In the genomic region with DNA sequence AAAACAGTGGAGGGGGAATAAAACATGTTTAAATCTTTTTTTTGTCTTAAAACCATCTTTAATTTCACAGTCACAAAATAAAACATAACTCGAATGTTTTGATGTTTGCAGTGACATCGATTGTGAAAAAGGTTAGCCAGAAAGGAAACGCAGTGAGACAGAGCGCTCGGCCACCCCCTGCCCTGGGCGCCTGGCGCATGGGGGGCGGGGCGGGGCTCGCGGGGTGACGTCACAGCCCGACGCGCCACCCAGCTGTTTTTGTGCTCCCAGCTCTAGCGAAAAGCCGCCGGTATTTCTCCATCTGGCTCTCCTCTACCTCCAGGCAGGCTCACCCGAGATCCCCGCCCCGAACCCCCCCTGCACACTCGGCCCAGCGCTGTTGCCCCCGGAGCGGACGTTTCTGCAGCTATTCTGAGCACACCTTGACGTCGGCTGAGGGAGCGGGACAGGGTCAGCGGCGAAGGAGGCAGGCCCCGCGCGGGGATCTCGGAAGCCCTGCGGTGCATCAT, we compare ENCODE assay signal across 8 cellular contexts. TPM values are rescaled to one million over a fixed set of nuclear protein-coding genes. Genes with fewer than 3 reads are reported as not detected.
A peak's percentile ranks its signal among the peaks of the same experiment; 100 is the strongest.
DNase-seq lines count a peak whose midpoint lies in the region; ATAC-seq, FAIRE-seq and TF ChIP-seq lines count a peak whose summit lies in the region.

Gene GABARAPL1, plus strand, starts transcription at position 255 of the 509 bp plus-strand sequence. Its CDS starts 253 bp downstream, at position 508.

- peak within 1 kb of the TSS; percentile 89 to 98 for H3K4me3 Mint-ChIP-seq in activated T-cell treated with anti-CD3 and anti-CD28 coated beads, Interleukin-2, amount 50 U/mL, for 72 hours

- H3K9me3 ChIP-seq in A549 (no peaks in the 10 kb centered on the region), OCI-LY3 (ENCODE audit: insufficient read depth, low read length) (no peaks in the 10 kb centered on the region), esophagus muscularis mucosa (no peaks in the 10 kb centered on the region), muscle layer of duodenum (ENCODE audit: control insufficient read depth in 1 of 2, low read length in 2 of 2) (no peaks in the 10 kb centered on the region)

- intact Hi-C loops in esophagus muscularis mucosa (cut with DNase I), result loop anchor here (10.0 kb wide), 2 partner anchors 58 to 512 kb away; partner anchors contain the start of gene YBX3

- peak within 1 kb of the TSS; percentile 77 to 90 for H3K27ac ChIP-seq in A549
- no peak within 1 kb of the TSS for H3K27ac ChIP-seq in OCI-LY3 (ENCODE audit: low read length)
- H3K27ac ChIP-seq in esophagus muscularis mucosa (replicated peaks in 1 of 4), result peak within 1 kb of the TSS; percentile 96 to 100 (median 98)
- peak within 1 kb of the TSS; percentile 100 for H3K27ac ChIP-seq in muscle layer of duodenum (ENCODE audit: low read length)

- no peaks in the 10 kb centered on the region for H4K20me1 ChIP-seq in OCI-LY3 (ENCODE audit: insufficient read depth, low read length)

- H2AFZ ChIP-seq in OCI-LY3 (ENCODE audit: low read depth, low read length), result peak within 1 kb of the TSS; percentile 80

- H3K27me3 ChIP-seq in OCI-LY3 (ENCODE audit: low read depth, low read length) (peaks cover 30% of the 10 kb centered on the region), esophagus muscularis mucosa (no peaks in the 10 kb centered on the region), muscle layer of duodenum (ENCODE audit: low read depth, low read length) (no peaks in the 10 kb centered on the region)

- H3K9ac ChIP-seq in OCI-LY3 (ENCODE audit: low read length), result peak within 1 kb of the TSS; percentile 56

- peaks cover 32% of the 10 kb centered on the region for H3K4me1 Mint-ChIP-seq in activated T-cell treated with anti-CD3 and anti-CD28 coated beads, Interleukin-2, amount 50 U/mL, for 72 hours (ENCODE audit: low read depth)

- H3K27me3 Mint-ChIP-seq in activated T-cell treated with anti-CD3 and anti-CD28 coated beads, Interleukin-2, amount 50 U/mL, for 72 hours (ENCODE audit: low read depth), result peaks cover 7% of the 10 kb centered on the region

- WGBS in A549 (ENCODE audit: missing lambda C conversion rate), result 2% methylated on average over 23 of the region's 36 CpGs
- 0% methylated on average over 29 of the region's 36 CpGs for WGBS in esophagus muscularis mucosa

- no peaks in the 10 kb centered on the region for H3K36me3 ChIP-seq in OCI-LY3 (replicated peaks; ENCODE audit: low read depth, low read length)
- peaks cover 0 to 16% (median 3%) of the 10 kb centered on the region in 4 donors for H3K36me3 ChIP-seq in esophagus muscularis mucosa
- H3K36me3 ChIP-seq in muscle layer of duodenum (ENCODE audit: control insufficient read depth in 1 of 2, insufficient read depth in 2 of 2, low read length in 2 of 2), result peaks cover 0 to 19% of the 10 kb centered on the region in 2 donors

- no peaks in the 10 kb centered on the region for H3K79me2 ChIP-seq in OCI-LY3 (ENCODE audit: low read length)

- peaks cover 17% of the 10 kb centered on the region for H3K4me1 ChIP-seq in A549
- H3K4me1 ChIP-seq in OCI-LY3 (ENCODE audit: low read length), result peaks cover 9% of the 10 kb centered on the region
- peaks cover 22 to 36% (median 35%) of the 10 kb centered on the region in 4 donors for H3K4me1 ChIP-seq in esophagus muscularis mucosa
- H3K4me1 ChIP-seq in muscle layer of duodenum (ENCODE audit: control insufficient read depth in 1 of 2, insufficient read depth in 2 of 2, low read length in 2 of 2), result peaks cover 10 to 18% of the 10 kb centered on the region in 2 donors

- H3K4me2 ChIP-seq in A549, result peak within 1 kb of the TSS; percentile 74
- H3K4me2 ChIP-seq in OCI-LY3 (ENCODE audit: low read length), result peak within 1 kb of the TSS; percentile 90

- no peak for FAIRE-seq in A549 (lab: Jason Lieb, UNC)

- CTCF ChIA-PET in A549 (lab: Yijun Ruan, JAX), result interaction anchor here (1.2 to 2.0 kb wide), 3 partner anchors 15 to 60 kb away, joined by 3 to 9 read pairs (median 5); no protein-coding TSS in a partner anchor

- peak within 1 kb of the TSS; percentile 89 for H3K27ac Mint-ChIP-seq in activated T-cell treated with anti-CD3 and anti-CD28 coated beads, Interleukin-2, amount 50 U/mL, for 72 hours

- TF ChIP-seq CTCF in A549 (IDR thresholded peaks at IDR 0.05), result no peak
- TF ChIP-seq CTCF in OCI-LY3 (IDR thresholded peaks at IDR 0.05; ENCODE audit: low read depth, low read length), result no peak
- no peak for TF ChIP-seq CTCF in esophagus muscularis mucosa (IDR thresholded peaks at IDR 0.05)

- TF ChIP-seq EP300 in A549 (IDR thresholded peaks at IDR 0.05) (no peak; a peak in 1 of 5 replicates), esophagus muscularis mucosa (IDR thresholded peaks at IDR 0.05) (no peak)

- DNase-seq in A549 (ENCODE audit: low read depth in 1 of 2, low spot score in 1 of 2) (peak; percentile 74 to 84), esophagus muscularis mucosa (ENCODE audit: extremely low spot score) (peak; percentile 97)
- peak; percentile 69 to 83 for DNase-seq in activated T-cell treated with anti-CD3 and anti-CD28 coated beads, Interleukin-2, amount 50 U/mL, for 72 hours
- peak; percentile 81 for DNase-seq in stimulated activated CD8-positive, alpha-beta memory T cell treated with anti-CD3 and anti-CD28 coated beads, Interleukin-4, amount 100 ng/mL, for 48 hours

- no peak for TF ChIP-seq POLR2A in A549 (IDR thresholded peaks at IDR 0.05; ENCODE audit: low read length)
- TF ChIP-seq POLR2A in esophagus muscularis mucosa (IDR thresholded peaks at IDR 0.05; ENCODE audit: low read depth), result no peak

- H3K36me3 Mint-ChIP-seq in activated T-cell treated with anti-CD3 and anti-CD28 coated beads, Interleukin-2, amount 50 U/mL, for 72 hours (ENCODE audit: insufficient read depth in 2 of 2), result no peaks in the 10 kb centered on the region

- H3K9me3 Mint-ChIP-seq in activated T-cell treated with anti-CD3 and anti-CD28 coated beads, Interleukin-2, amount 50 U/mL, for 72 hours, result no peaks in the 10 kb centered on the region

- peak; percentile 77 to 79 for ATAC-seq in A549
- ATAC-seq in GM18868 (IDR thresholded peaks at IDR 0.05; ENCODE audit: unreplicated experiment), result peak; percentile 58
- peak; percentile 72 for ATAC-seq in HG03439 (IDR thresholded peaks at IDR 0.05; ENCODE audit: unreplicated experiment)
- ATAC-seq in activated T-cell treated with anti-CD3 and anti-CD28 coated beads, Interleukin-2, amount 50 U/mL, for 72 hours (replicated peaks in 1 of 2), result peak; percentile 65 to 69

- POLR2A ChIA-PET in A549 (lab: Yijun Ruan, JAX), result interaction anchor here (1.0 to 2.6 kb wide), 3 partner anchors 17 to 59 kb away, joined by 3 to 17 read pairs (median 3); no protein-coding TSS in a partner anchor

- TF ChIP-seq RAD21 in A549 (conservative IDR thresholded peaks at IDR 0.05 in 1 of 2, IDR thresholded peaks at IDR 0.05 in 1 of 2), result no peak

- H3K4me3 ChIP-seq in A549 (peak within 1 kb of the TSS; percentile 95), OCI-LY3 (ENCODE audit: low read length) (peak within 1 kb of the TSS; percentile 86), esophagus muscularis mucosa (peak within 1 kb of the TSS; percentile 79 to 87 (median 82)), muscle layer of duodenum (ENCODE audit: low read depth in 1 of 2, low read length in 2 of 2) (peak within 1 kb of the TSS; percentile 90 to 97)

TF ChIP-seq in A549, 52 proteins besides CTCF, POLR2A, EP300 and RAD21 (continues in another document):
- TF ChIP-seq ESRRA (IDR thresholded peaks at IDR 0.05; ENCODE audit: borderline replicate concordance, low read length) (no peak), RARB (CRISPR knock-in tag; IDR thresholded peaks at IDR 0.05) (no peak; the same call in 1 of the 2 replicates), FOSB (CRISPR knock-in tag; IDR thresholded peaks at IDR 0.05) (peak; percentile 33; the same call in 1 of the 2 replicates), HMGXB4 (CRISPR knock-in tag; IDR thresholded peaks at IDR 0.05; ENCODE audit: borderline replicate concordance) (no peak), HES2 (IDR thresholded peaks at IDR 0.05) (no peak), RFX5 (IDR thresholded peaks at IDR 0.05) (no peak; the same call in 1 of the 2 replicates), SREBF2 (IDR thresholded peaks at IDR 0.05) (no peak)
- TF ChIP-seq, protein P1, sequence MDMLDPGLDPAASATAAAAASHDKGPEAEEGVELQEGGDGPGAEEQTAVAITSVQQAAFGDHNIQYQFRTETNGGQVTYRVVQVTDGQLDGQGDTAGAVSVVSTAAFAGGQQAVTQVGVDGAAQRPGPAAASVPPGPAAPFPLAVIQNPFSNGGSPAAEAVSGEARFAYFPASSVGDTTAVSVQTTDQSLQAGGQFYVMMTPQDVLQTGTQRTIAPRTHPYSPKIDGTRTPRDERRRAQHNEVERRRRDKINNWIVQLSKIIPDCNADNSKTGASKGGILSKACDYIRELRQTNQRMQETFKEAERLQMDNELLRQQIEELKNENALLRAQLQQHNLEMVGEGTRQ (IDR thresholded peaks at IDR 0.05), result no peak

RNA-seq across cellular contexts. Expression of gene GABARAPL1, which starts in this region (rescaled TPM):
- polyA plus RNA-seq in A549 (2011; rRNA removed) (46.2 and 58.6 TPM in 2 replicates), A549 (2017; fragmentation: RNase III; extraction: RNeasy Plus Mini Kit Qiagen cat#74134 plus additional on column Dnase treatment) (28.7 to 37.8 TPM (median 35.9 TPM) in 3 replicates)
- polyA plus RNA-seq in A549 (2012; cell fraction: cytosol; rRNA removed), result 15.8 and 20.2 TPM in 2 replicates
- polyA plus RNA-seq in A549 (2012; cell fraction: nucleus; rRNA removed), result 16.0 and 24.5 TPM in 2 replicates
- polyA minus RNA-seq in A549 (2011; rRNA and poly(A)+ RNA removed), result 37.6 and 47.5 TPM in 2 replicates
- total RNA-seq in activated T-cell treated with anti-CD3 and anti-CD28 coated beads, Interleukin-2, amount 50 U/mL, for 72 hours, result 10 to 100 TPM; 15.8 to 20.3 TPM
- 100 to 1,000 TPM; 142 to 352 (median 213) TPM for total RNA-seq in esophagus muscularis mucosa

Comparison
In these comparisons a context has a peak if more than half of its experiments do, and no peak if none do; other contexts are left out.
1. RNA of gene GABARAPL1 (total RNA-seq): 142 to 352 TPM in esophagus muscularis mucosa; 15.8 to 20.3 TPM in activated T-cell treated with anti-CD3 and anti-CD28 coated beads, Interleukin-2, amount 50 U/mL, for 72 hours; every median in the first group is over 4 times any median in the second.
2. Peak in every context shown above with its lines, with median percentiles within 50 percentile points of each other: ATAC-seq, DNase-seq and H3K4me3 ChIP-seq.